Comparison of ENCODE assay signal across 1 cellular context in the genomic region with DNA sequence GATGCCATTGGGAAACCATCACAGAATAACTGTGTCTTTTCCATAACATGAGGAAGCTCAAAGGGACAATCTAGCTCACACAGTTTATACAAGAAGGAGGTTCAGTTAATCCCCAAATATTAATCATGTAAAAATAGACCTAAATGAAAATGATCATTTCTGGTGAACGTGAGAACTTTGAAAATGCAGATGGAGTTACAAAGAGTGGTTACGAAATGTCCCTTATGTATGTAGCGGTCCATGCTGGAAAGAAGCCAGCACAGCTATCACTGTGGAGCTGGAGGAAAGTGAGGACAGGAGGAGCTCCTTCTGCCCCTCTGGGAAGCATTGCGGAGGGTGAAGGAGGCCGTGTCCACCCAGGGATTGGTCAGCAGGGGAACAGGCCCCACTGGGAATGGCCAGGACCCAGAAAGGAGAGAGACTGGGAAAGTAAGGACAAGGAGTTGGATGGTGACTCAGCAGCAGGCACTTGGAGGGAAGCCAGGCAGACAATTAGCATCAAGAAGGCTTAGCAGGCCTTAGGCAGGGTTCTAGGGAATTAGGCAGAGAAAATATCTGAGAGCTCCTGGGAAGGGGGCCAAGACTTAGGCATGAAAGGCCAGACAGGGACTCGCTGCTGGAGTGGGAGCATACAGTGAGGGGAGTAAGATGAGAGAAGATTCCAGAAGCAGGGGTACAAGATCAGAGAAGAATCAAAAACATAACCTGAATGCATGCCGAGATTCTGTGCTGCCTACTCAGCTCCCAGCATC.
TF ChIP-seq lines count a peak whose summit lies in the region.

No MANE protein-coding gene starts in this region.

TF ChIP-seq in H1, 55 proteins besides CTCF, POLR2A, EP300 and RAD21 (continued from another document):
- TF ChIP-seq, protein P1, sequence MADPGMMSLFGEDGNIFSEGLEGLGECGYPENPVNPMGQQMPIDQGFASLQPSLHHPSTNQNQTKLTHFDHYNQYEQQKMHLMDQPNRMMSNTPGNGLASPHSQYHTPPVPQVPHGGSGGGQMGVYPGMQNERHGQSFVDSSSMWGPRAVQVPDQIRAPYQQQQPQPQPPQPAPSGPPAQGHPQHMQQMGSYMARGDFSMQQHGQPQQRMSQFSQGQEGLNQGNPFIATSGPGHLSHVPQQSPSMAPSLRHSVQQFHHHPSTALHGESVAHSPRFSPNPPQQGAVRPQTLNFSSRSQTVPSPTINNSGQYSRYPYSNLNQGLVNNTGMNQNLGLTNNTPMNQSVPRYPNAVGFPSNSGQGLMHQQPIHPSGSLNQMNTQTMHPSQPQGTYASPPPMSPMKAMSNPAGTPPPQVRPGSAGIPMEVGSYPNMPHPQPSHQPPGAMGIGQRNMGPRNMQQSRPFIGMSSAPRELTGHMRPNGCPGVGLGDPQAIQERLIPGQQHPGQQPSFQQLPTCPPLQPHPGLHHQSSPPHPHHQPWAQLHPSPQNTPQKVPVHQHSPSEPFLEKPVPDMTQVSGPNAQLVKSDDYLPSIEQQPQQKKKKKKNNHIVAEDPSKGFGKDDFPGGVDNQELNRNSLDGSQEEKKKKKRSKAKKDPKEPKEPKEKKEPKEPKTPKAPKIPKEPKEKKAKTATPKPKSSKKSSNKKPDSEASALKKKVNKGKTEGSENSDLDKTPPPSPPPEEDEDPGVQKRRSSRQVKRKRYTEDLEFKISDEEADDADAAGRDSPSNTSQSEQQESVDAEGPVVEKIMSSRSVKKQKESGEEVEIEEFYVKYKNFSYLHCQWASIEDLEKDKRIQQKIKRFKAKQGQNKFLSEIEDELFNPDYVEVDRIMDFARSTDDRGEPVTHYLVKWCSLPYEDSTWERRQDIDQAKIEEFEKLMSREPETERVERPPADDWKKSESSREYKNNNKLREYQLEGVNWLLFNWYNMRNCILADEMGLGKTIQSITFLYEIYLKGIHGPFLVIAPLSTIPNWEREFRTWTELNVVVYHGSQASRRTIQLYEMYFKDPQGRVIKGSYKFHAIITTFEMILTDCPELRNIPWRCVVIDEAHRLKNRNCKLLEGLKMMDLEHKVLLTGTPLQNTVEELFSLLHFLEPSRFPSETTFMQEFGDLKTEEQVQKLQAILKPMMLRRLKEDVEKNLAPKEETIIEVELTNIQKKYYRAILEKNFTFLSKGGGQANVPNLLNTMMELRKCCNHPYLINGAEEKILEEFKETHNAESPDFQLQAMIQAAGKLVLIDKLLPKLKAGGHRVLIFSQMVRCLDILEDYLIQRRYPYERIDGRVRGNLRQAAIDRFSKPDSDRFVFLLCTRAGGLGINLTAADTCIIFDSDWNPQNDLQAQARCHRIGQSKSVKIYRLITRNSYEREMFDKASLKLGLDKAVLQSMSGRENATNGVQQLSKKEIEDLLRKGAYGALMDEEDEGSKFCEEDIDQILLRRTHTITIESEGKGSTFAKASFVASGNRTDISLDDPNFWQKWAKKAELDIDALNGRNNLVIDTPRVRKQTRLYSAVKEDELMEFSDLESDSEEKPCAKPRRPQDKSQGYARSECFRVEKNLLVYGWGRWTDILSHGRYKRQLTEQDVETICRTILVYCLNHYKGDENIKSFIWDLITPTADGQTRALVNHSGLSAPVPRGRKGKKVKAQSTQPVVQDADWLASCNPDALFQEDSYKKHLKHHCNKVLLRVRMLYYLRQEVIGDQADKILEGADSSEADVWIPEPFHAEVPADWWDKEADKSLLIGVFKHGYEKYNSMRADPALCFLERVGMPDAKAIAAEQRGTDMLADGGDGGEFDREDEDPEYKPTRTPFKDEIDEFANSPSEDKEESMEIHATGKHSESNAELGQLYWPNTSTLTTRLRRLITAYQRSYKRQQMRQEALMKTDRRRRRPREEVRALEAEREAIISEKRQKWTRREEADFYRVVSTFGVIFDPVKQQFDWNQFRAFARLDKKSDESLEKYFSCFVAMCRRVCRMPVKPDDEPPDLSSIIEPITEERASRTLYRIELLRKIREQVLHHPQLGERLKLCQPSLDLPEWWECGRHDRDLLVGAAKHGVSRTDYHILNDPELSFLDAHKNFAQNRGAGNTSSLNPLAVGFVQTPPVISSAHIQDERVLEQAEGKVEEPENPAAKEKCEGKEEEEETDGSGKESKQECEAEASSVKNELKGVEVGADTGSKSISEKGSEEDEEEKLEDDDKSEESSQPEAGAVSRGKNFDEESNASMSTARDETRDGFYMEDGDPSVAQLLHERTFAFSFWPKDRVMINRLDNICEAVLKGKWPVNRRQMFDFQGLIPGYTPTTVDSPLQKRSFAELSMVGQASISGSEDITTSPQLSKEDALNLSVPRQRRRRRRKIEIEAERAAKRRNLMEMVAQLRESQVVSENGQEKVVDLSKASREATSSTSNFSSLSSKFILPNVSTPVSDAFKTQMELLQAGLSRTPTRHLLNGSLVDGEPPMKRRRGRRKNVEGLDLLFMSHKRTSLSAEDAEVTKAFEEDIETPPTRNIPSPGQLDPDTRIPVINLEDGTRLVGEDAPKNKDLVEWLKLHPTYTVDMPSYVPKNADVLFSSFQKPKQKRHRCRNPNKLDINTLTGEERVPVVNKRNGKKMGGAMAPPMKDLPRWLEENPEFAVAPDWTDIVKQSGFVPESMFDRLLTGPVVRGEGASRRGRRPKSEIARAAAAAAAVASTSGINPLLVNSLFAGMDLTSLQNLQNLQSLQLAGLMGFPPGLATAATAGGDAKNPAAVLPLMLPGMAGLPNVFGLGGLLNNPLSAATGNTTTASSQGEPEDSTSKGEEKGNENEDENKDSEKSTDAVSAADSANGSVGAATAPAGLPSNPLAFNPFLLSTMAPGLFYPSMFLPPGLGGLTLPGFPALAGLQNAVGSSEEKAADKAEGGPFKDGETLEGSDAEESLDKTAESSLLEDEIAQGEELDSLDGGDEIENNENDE (IDR thresholded peaks at IDR 0.05; ENCODE audit: insufficient replicate concordance, low read length) = no peak
- no peak for TF ChIP-seq SP1 (IDR thresholded peaks at IDR 0.05; ENCODE audit: low read depth, low read length)
